12 cellular contexts compared by ENCODE assay signal in genomic region chr18:45456076-45457066, GRCh38.
DNase-seq lines count a peak whose midpoint lies in the region; ATAC-seq and TF ChIP-seq lines count a peak whose summit lies in the region.
"Had no signal": no experiment of that assay in that cellular context is flagged by ENCODE, and none has a peak within 500 bp of the region (broad histone marks: within the 10 kb centered on the region; RNA-seq: fewer than 3 reads in every experiment).

No MANE protein-coding gene starts in this region.

- H3K27ac ChIP-seq in OCI-LY3 (ENCODE audit: low read length): peak overlapping the region; percentile 80
- peak overlapping the region; percentile 16 for H3K27ac ChIP-seq in right cardiac atrium (ENCODE audit: low read length)
- H3K27ac ChIP-seq in left lung: no peak overlapping the region
- H3K27ac ChIP-seq: neutrophil had no signal

- intact Hi-C loops in right cardiac atrium (cut with DNase I): loop anchor here in 1 of 4 donors (10.0 kb wide), 1 partner anchor 58 kb away; no protein-coding TSS in a partner anchor
- intact Hi-C loops in left lung (cut with DNase I): no loop called here

- H2AFZ ChIP-seq in Loucy (ENCODE audit: low read length): peak overlapping the region; percentile 78
- H2AFZ ChIP-seq in OCI-LY3 (ENCODE audit: low read depth, low read length): peak overlapping the region; percentile 6; the same call in 1 of the 2 replicates

- H4K20me1 ChIP-seq in Loucy (ENCODE audit: insufficient read depth, low read length, poor library complexity, severe bottlenecking) (no peaks in the 10 kb centered on the region), OCI-LY3 (ENCODE audit: insufficient read depth, low read length) (no peaks in the 10 kb centered on the region)

- H3K36me3 ChIP-seq in Loucy (ENCODE audit: insufficient read depth, low read length): no peaks in the 10 kb centered on the region
- H3K36me3 ChIP-seq in OCI-LY3 (replicated peaks; ENCODE audit: low read depth, low read length): peaks cover 7% of the 10 kb centered on the region
- no peaks in the 10 kb centered on the region for H3K36me3 ChIP-seq in left lung
- H3K36me3 ChIP-seq: neutrophil had no signal

- H3K4me3 ChIP-seq in Loucy (ENCODE audit: low read length, poor library complexity, severe bottlenecking) (no peak overlapping the region), OCI-LY3 (ENCODE audit: low read length) (peak overlapping the region; percentile 1; the same call in 1 of the 2 replicates), right cardiac atrium (ENCODE audit: low read length) (no peak overlapping the region), left lung (no peak overlapping the region)

- H3K4me1 ChIP-seq in Loucy (ENCODE audit: insufficient read depth, low read length, poor library complexity, severe bottlenecking) (peaks cover 17% of the 10 kb centered on the region), OCI-LY3 (ENCODE audit: low read length) (peaks cover 71% of the 10 kb centered on the region), right cardiac atrium (ENCODE audit: control insufficient read depth, insufficient read depth, low read length) (peaks cover 6% of the 10 kb centered on the region), left lung (no peaks in the 10 kb centered on the region)

- no peaks in the 10 kb centered on the region for H3K27me3 ChIP-seq in Loucy (ENCODE audit: insufficient read depth, low read length, poor library complexity, severe bottlenecking)
- H3K27me3 ChIP-seq in OCI-LY3 (ENCODE audit: low read depth, low read length): no peaks in the 10 kb centered on the region
- no peaks in the 10 kb centered on the region for H3K27me3 ChIP-seq in right cardiac atrium (ENCODE audit: control insufficient read depth, insufficient read depth)
- H3K27me3 ChIP-seq in left lung: no peaks in the 10 kb centered on the region
- H3K27me3 ChIP-seq: neutrophil had no signal

- H3K79me2 ChIP-seq in Loucy (ENCODE audit: insufficient read depth, low read length) (no peaks in the 10 kb centered on the region), OCI-LY3 (ENCODE audit: low read length) (no peaks in the 10 kb centered on the region)

- no peaks in the 10 kb centered on the region for H3F3A ChIP-seq in Loucy (ENCODE audit: low read depth)

- ATAC-seq in right cardiac atrium (peak; percentile 76 to 93), left lung (no peak), HG02970 (IDR thresholded peaks at IDR 0.05; ENCODE audit: low FRiP score, unreplicated experiment) (no peak)

- DNase-seq in ELF-1 (ENCODE audit: low read depth, low spot score) (peak; percentile 35), right cardiac atrium (peak in 2 of 3 donors; percentile 45 to 57), left lung (no peak), ureter (ENCODE audit: low spot score) (no peak), ecto neural progenitor cell (ENCODE audit: low spot score) (no peak)
- DNase-seq: activated gamma-delta T cell treated with Interleukin-2 at 50 U/mL for 16 hours, caudate nucleus, islet precursor cell had no signal

- 37% methylated on average over 5 of the region's 5 CpGs for WGBS in right cardiac atrium

- H3K4me2 ChIP-seq in Loucy (ENCODE audit: low read depth, low read length, poor library complexity, severe bottlenecking) (peak overlapping the region; percentile 38), OCI-LY3 (ENCODE audit: low read length) (peak overlapping the region; percentile 38)

- H3K9ac ChIP-seq in Loucy (ENCODE audit: low read depth, low read length, poor library complexity, severe bottlenecking) (no peak overlapping the region), OCI-LY3 (ENCODE audit: low read length) (peak overlapping the region; percentile 38; the same call in 1 of the 2 replicates)

- H3K9me2 ChIP-seq in Loucy (replicated peaks; ENCODE audit: low read depth, low read length): no peaks in the 10 kb centered on the region

- TF ChIP-seq CTCF in Loucy (conservative IDR thresholded peaks at IDR 0.05; ENCODE audit: low read length) (peak; percentile 36; the same call in 1 of the 2 replicates), OCI-LY3 (IDR thresholded peaks at IDR 0.05; ENCODE audit: low read depth, low read length) (peak; percentile 72), left lung (IDR thresholded peaks at IDR 0.05) (no peak)

- no peaks in the 10 kb centered on the region for H3K9me3 ChIP-seq in Loucy (ENCODE audit: insufficient read depth, low read depth, low read length)
- H3K9me3 ChIP-seq in OCI-LY3 (ENCODE audit: insufficient read depth, low read length): no peaks in the 10 kb centered on the region
- H3K9me3 ChIP-seq in right cardiac atrium (ENCODE audit: control insufficient read depth, low read length): no peaks in the 10 kb centered on the region
- no peaks in the 10 kb centered on the region for H3K9me3 ChIP-seq in left lung
- H3K9me3 ChIP-seq: neutrophil had no signal

Comparison
In these comparisons a context has a peak if more than half of its experiments do, and no peak if none do; other contexts are left out.
1. DNase-seq: peak in ELF-1 (single experiment) and right cardiac atrium (2 of 3); none in left lung (0 of 2), ureter (single experiment) and ecto neural progenitor cell (single experiment).
2. CTCF ChIP-seq: peak in Loucy (single experiment) and OCI-LY3 (single experiment); none in left lung (0 of 2).
3. H3K27ac ChIP-seq: peak in OCI-LY3 (single experiment) and right cardiac atrium (single experiment); none in left lung (0 of 2).
4. ATAC-seq: peak in right cardiac atrium (2 of 2); none in left lung (single experiment) and HG02970 (single experiment).